ENCODE assay signal across 10 cellular contexts in genomic region chr2:104856086-104856972, GRCh38. TPM values are rescaled to one million over a fixed set of nuclear protein-coding genes. Genes with fewer than 3 reads are reported as not detected.
A peak's percentile ranks its signal among the peaks of the same experiment; 100 is the strongest.
DNase-seq lines count a peak whose midpoint lies in the region; ATAC-seq and TF ChIP-seq lines count a peak whose summit lies in the region.
"Had no signal": no experiment of that assay in that cellular context is flagged by ENCODE, and none has a peak within 500 bp of the region (broad histone marks: within the 10 kb centered on the region; RNA-seq: fewer than 3 reads in every experiment).

No MANE protein-coding gene starts in this region.

- CTCF ChIA-PET in activated CD8-positive, alpha-beta T cell treated with anti-CD3 and anti-CD28 coated beads, Interleukin-2, amount 10 ng/mL, durations not matched to agents 7 days and 5 days (lab: Charles Lee) = no interaction called here

- H3K4me1 Mint-ChIP-seq in activated CD8-positive, alpha-beta T cell treated with anti-CD3 and anti-CD28 coated beads, Interleukin-2, amount 10 ng/mL, durations not matched to agents 7 days and 5 days (ENCODE audit: low read depth) = peaks cover 29% of the 10 kb centered on the region

- H3K9me3 Mint-ChIP-seq in activated CD8-positive, alpha-beta T cell treated with anti-CD3 and anti-CD28 coated beads, Interleukin-2, amount 10 ng/mL, durations not matched to agents 7 days and 5 days (ENCODE audit: insufficient read depth) = no peaks in the 10 kb centered on the region

- H3K36me3 Mint-ChIP-seq in activated CD8-positive, alpha-beta T cell treated with anti-CD3 and anti-CD28 coated beads, Interleukin-2, amount 10 ng/mL, durations not matched to agents 7 days and 5 days (ENCODE audit: low read depth) = peaks cover 24% of the 10 kb centered on the region

- H3K9me3 ChIP-seq in left ventricle myocardium inferior (replicated peaks) = no peaks in the 10 kb centered on the region
- no peaks in the 10 kb centered on the region for H3K9me3 ChIP-seq in upper lobe of right lung

- peak overlapping the region; percentile 49 for H3K4me3 Mint-ChIP-seq in activated CD8-positive, alpha-beta T cell treated with anti-CD3 and anti-CD28 coated beads, Interleukin-2, amount 10 ng/mL, durations not matched to agents 7 days and 5 days

- intact Hi-C loops in left ventricle myocardium inferior (cut with micrococcal nuclease) = no loop called here
- intact Hi-C loops in Right ventricle myocardium inferior (cut with DNase I) = no loop called here
- intact Hi-C loops in upper lobe of right lung (cut with DNase I) = no loop called here

- peaks cover 77% of the 10 kb centered on the region for H3K27me3 Mint-ChIP-seq in activated CD8-positive, alpha-beta T cell treated with anti-CD3 and anti-CD28 coated beads, Interleukin-2, amount 10 ng/mL, durations not matched to agents 7 days and 5 days (ENCODE audit: low read depth)

- DNase-seq in left ventricle myocardium inferior = no peak
- DNase-seq in Right ventricle myocardium inferior (ENCODE audit: missing footprints) = no peak
- DNase-seq in activated CD8-positive, alpha-beta T cell treated with anti-CD3 and anti-CD28 coated beads, Interleukin-2, amount 10 ng/mL, durations not matched to agents 7 days and 5 days = no peak
- DNase-seq in kidney epithelial cell (ENCODE audit: low read depth) = no peak
- DNase-seq in upper lobe of right lung = no peak

- H3K36me3 ChIP-seq in left ventricle myocardium inferior (no peaks in the 10 kb centered on the region), kidney epithelial cell (ENCODE audit: control insufficient read depth, insufficient read depth, low read length) (no peaks in the 10 kb centered on the region), upper lobe of right lung (no peaks in the 10 kb centered on the region)

- TF ChIP-seq CTCF in left ventricle myocardium inferior (IDR thresholded peaks at IDR 0.05; ENCODE audit: borderline replicate concordance) = no peak
- no peak for TF ChIP-seq CTCF in kidney epithelial cell (IDR thresholded peaks at IDR 0.05; ENCODE audit: insufficient read depth, low read length, poor library complexity, severe bottlenecking)
- TF ChIP-seq CTCF in upper lobe of right lung (IDR thresholded peaks at IDR 0.05) = no peak

- peak overlapping the region; percentile 11 for H3K4me3 ChIP-seq in left ventricle myocardium inferior
- H3K4me3 ChIP-seq in kidney epithelial cell (ENCODE audit: low read depth, low read length) = peak overlapping the region; percentile 64
- H3K4me3 ChIP-seq in upper lobe of right lung = no peak overlapping the region

- H3K4me1 ChIP-seq in left ventricle myocardium inferior (peaks cover 51% of the 10 kb centered on the region), upper lobe of right lung (peaks cover 19% of the 10 kb centered on the region)

- H3K27me3 ChIP-seq in left ventricle myocardium inferior (ENCODE audit: low read depth) = peaks cover 92% of the 10 kb centered on the region
- H3K27me3 ChIP-seq in kidney epithelial cell (ENCODE audit: control insufficient read depth, insufficient read depth, low read length) = peaks cover 30% of the 10 kb centered on the region
- H3K27me3 ChIP-seq in upper lobe of right lung = peaks cover 85% of the 10 kb centered on the region

- POLR2A ChIA-PET in activated CD8-positive, alpha-beta T cell treated with anti-CD3 and anti-CD28 coated beads, Interleukin-2, amount 10 ng/mL, durations not matched to agents 7 days and 5 days (lab: Charles Lee) = no interaction called here

- ATAC-seq in Right ventricle myocardium inferior (no peak), upper lobe of right lung (peak; percentile 16), HG03460 (IDR thresholded peaks at IDR 0.05; ENCODE audit: unreplicated experiment) (no peak), HG03108 (IDR thresholded peaks at IDR 0.05; ENCODE audit: unreplicated experiment) (no peak), GM19324 (IDR thresholded peaks at IDR 0.05; ENCODE audit: low FRiP score, unreplicated experiment) (no peak)
- ATAC-seq in activated CD8-positive, alpha-beta T cell treated with anti-CD3 and anti-CD28 coated beads, Interleukin-2, amount 10 ng/mL, durations not matched to agents 7 days and 5 days = no peak

- H3K27ac Mint-ChIP-seq in activated CD8-positive, alpha-beta T cell treated with anti-CD3 and anti-CD28 coated beads, Interleukin-2, amount 10 ng/mL, durations not matched to agents 7 days and 5 days = peak overlapping the region; percentile 60

- H3K27ac ChIP-seq in left ventricle myocardium inferior (replicated peaks) (no peak overlapping the region), upper lobe of right lung (no peak overlapping the region)

RNA-seq across cellular contexts. Expression of gene POU3F3, which starts 2.4 kb away (rescaled TPM):
- total RNA-seq in left ventricle myocardium inferior = 0.11 TPM
- total RNA-seq in Right ventricle myocardium inferior = not detected
- total RNA-seq in activated CD8-positive, alpha-beta T cell treated with anti-CD3 and anti-CD28 coated beads, Interleukin-2, amount 10 ng/mL, durations not matched to agents 7 days and 5 days = not detected
- total RNA-seq in kidney epithelial cell = 18.2 and 19.0 TPM in 2 replicates
- total RNA-seq in upper lobe of right lung = not detected
- total RNA-seq: omental fat pad, RPMI7951 had no signal

Comparison
In these comparisons a context has a peak if more than half of its experiments do, and no peak if none do; other contexts are left out.
1. RNA of gene POU3F3, which starts 2.4 kb away (total RNA-seq): 18.2 to 19.0 TPM in kidney epithelial cell; 0.11 TPM in left ventricle myocardium inferior (single experiment), not detected in Right ventricle myocardium inferior (single experiment), not detected in activated CD8-positive, alpha-beta T cell treated with anti-CD3 and anti-CD28 coated beads, Interleukin-2, amount 10 ng/mL, durations not matched to agents 7 days and 5 days and not detected in upper lobe of right lung (single experiment); every median in the first group is over 10 times any median in the second.